Comparison of ENCODE assay signal across 1 cellular context in the genomic region with DNA sequence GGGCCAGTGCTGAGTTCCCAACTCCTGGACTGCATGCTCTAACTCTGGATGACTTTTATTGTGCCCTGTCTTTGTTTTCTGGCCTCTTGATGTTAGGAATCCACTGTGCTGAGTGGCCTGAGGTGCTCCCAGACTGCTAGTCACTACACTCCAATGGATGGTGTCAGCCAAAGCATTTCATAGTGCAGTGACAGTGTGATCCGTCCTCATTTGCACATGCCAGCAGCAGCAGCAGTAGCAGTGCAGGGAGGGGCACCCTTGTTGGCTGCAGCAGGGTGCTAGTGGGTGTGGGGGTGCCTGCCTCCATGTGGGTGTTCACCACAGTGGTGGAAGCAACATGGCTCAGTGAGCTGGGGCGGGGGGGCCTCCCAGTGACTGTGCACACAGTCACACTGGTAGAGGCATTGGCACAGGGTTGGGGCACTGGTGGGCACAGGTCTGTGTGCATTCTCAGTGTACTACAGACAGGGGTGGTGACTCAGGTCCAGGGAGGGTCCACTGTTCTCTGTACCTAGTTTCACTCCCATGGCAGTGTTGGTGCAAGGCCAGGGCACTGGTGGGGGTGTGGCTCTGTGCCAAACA.
TF ChIP-seq lines count a peak whose summit lies in the region.

No MANE protein-coding gene starts in this region.

TF ChIP-seq in IMR-90, 13 proteins besides CTCF, POLR2A, EP300 and RAD21 (continued from another document):
- TF ChIP-seq, protein P1, sequence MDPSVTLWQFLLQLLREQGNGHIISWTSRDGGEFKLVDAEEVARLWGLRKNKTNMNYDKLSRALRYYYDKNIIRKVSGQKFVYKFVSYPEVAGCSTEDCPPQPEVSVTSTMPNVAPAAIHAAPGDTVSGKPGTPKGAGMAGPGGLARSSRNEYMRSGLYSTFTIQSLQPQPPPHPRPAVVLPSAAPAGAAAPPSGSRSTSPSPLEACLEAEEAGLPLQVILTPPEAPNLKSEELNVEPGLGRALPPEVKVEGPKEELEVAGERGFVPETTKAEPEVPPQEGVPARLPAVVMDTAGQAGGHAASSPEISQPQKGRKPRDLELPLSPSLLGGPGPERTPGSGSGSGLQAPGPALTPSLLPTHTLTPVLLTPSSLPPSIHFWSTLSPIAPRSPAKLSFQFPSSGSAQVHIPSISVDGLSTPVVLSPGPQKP (IDR thresholded peaks at IDR 0.05; ENCODE audit: borderline replicate concordance, low read depth, low read length), result no peak
- no peak for TF ChIP-seq RFX5 (IDR thresholded peaks at IDR 0.05; ENCODE audit: low read depth, low read length)
TF ChIP-seq in IMR-90: peak in this region for 0.
